ENCODE assay signal across 15 cellular contexts in the genomic region with DNA sequence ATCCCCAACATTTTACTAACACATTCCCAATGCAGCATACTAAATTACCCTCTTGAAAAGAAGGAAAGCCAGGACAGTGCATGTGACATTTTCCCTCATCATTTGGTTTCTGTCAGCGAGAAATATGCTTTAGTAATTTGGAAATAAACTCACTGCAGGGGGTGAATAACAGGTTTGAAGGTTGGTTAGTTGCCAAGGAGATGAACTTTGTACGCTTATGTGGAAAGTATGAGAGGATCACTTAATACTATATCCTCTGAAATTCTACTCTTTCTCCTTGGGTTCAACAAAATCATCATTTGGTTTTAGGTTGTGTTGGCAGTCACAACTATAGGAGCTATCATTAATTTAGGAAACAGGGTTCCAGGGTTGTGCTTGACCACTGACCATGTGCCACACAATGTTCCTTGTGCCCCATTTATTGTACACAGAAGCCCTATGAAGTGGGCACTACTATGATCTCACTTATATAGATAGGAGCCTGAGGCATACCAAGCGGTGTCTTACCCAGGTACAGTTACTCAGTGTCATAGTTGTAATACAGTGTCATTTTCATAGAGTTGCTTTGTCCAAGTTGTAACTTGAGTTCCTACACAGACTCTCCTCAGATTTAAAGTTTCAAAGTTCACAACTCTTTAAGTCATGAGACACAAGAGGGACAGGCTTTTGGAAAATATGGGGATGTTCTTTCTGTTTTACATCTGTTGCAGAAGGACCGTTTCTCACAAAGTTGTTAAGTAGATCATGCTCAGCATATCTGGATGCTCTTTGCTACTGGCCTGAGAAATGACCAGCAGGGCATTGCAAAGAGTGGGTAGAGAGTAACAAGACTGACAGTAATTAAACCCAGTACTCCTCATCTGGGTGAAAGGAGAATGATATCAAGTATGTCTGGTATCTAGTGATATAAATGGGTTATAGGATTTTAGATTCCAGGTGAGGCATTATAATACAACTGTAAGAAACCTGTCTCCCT.
DNase-seq lines count a peak whose midpoint lies in the region; ATAC-seq, FAIRE-seq and TF ChIP-seq lines count a peak whose summit lies in the region.
"Had no signal": no experiment of that assay in that cellular context is flagged by ENCODE, and none has a peak within 500 bp of the region (broad histone marks: within the 10 kb centered on the region; RNA-seq: fewer than 3 reads in every experiment).

No MANE protein-coding gene starts in this region.

- ATAC-seq in body of pancreas, result peak; percentile 35
- no peak for ATAC-seq in naive thymus-derived CD8-positive, alpha-beta T cell
- ATAC-seq in HG03097 (IDR thresholded peaks at IDR 0.05; ENCODE audit: low FRiP score, unreplicated experiment), result no peak
- ATAC-seq in HG02623 (IDR thresholded peaks at IDR 0.05; ENCODE audit: unreplicated experiment), result no peak
- ATAC-seq: Panc1 had no signal

- intact Hi-C loops in body of pancreas (cut with DNase I), result no loop called here
- intact Hi-C loops in posterior cingulate gyrus (cut with DNase I), result no loop called here

- H3K4me3 ChIP-seq in ACC112 (ENCODE audit: low read depth, low read length) (no peak overlapping the region), body of pancreas (no peak overlapping the region)

- DNase-seq in H54 (ENCODE audit: insufficient read length, low spot score), result no peak
- no peak for DNase-seq in body of pancreas
- DNase-seq in naive thymus-derived CD8-positive, alpha-beta T cell, result no peak
- no peak for DNase-seq in posterior cingulate gyrus
- DNase-seq in NCI-H82 treated with DMSO at 0.1 percent for 48 hours (lab: John Stamatoyannopoulos, UW; ENCODE audit: unreplicated experiment), result no peak
- DNase-seq: activated CD4-positive, alpha-beta T cell treated with anti-CD3 and anti-CD28 coated beads, Interleukin-2, amount 10 ng/mL, durations not matched to agents 7 days and 5 days; GF-D8; head of caudate nucleus; stimulated activated CD4-positive, alpha-beta T cell treated with anti-CD3 and anti-CD28 coated beads, Interleukin-1b, Interleukin-23, amount 100 ng/mL, for 48 hours; T-helper 2 cell had no signal

- no peak overlapping the region for H3K4me3 Mint-ChIP-seq in naive thymus-derived CD8-positive, alpha-beta T cell
- H3K4me3 Mint-ChIP-seq: activated CD4-positive, alpha-beta T cell treated with anti-CD3 and anti-CD28 coated beads, Interleukin-2, amount 10 ng/mL, durations not matched to agents 7 days and 5 days had no signal

- H3K27me3 ChIP-seq in ACC112 (ENCODE audit: insufficient read depth, low read length), result no peaks in the 10 kb centered on the region
- H3K27me3 ChIP-seq in body of pancreas, result no peaks in the 10 kb centered on the region

- H3K36me3 Mint-ChIP-seq in naive thymus-derived CD8-positive, alpha-beta T cell, result peaks cover 7 to 34% (median 10%) of the 10 kb centered on the region in 3 donors

- TF ChIP-seq POLR2A in H54 (IDR thresholded peaks at IDR 0.05; ENCODE audit: low read depth, low read length) (no peak), body of pancreas (IDR thresholded peaks at IDR 0.05) (no peak)

- H3K27ac Mint-ChIP-seq in naive thymus-derived CD8-positive, alpha-beta T cell, result peak overlapping the region in 9 of 10 donors; percentile 28 to 82 (median 47)
- H3K27ac Mint-ChIP-seq: activated CD4-positive, alpha-beta T cell treated with anti-CD3 and anti-CD28 coated beads, Interleukin-2, amount 10 ng/mL, durations not matched to agents 7 days and 5 days had no signal

- no peaks in the 10 kb centered on the region for H3K9me3 Mint-ChIP-seq in naive thymus-derived CD8-positive, alpha-beta T cell
- H3K9me3 Mint-ChIP-seq: activated CD4-positive, alpha-beta T cell treated with anti-CD3 and anti-CD28 coated beads, Interleukin-2, amount 10 ng/mL, durations not matched to agents 7 days and 5 days had no signal

- H3K79me2 ChIP-seq in ACC112 (ENCODE audit: control insufficient read depth, insufficient read depth, low read length, unreplicated experiment), result peaks cover 95% of the 10 kb centered on the region

- POLR2A ChIA-PET in naive thymus-derived CD8-positive, alpha-beta T cell (lab: Charles Lee), result no interaction called here

- no peak overlapping the region for H2AFZ ChIP-seq in ACC112 (ENCODE audit: low read length, unreplicated experiment)
- H2AFZ ChIP-seq: parathyroid adenoma had no signal

- H3K4me1 Mint-ChIP-seq in naive thymus-derived CD8-positive, alpha-beta T cell, result peaks cover 43 to 89% (median 76%) of the 10 kb centered on the region in 4 donors

- TF ChIP-seq CTCF in body of pancreas (IDR thresholded peaks at IDR 0.05), result no peak

- H3K4me1 ChIP-seq in ACC112 (ENCODE audit: control insufficient read depth, insufficient read depth, low read length, unreplicated experiment) (peaks cover 64% of the 10 kb centered on the region), body of pancreas (peaks cover 8% of the 10 kb centered on the region)
- H3K4me1 ChIP-seq: parathyroid adenoma had no signal

- H3K9me3 ChIP-seq in body of pancreas, result no peaks in the 10 kb centered on the region

- H3K36me3 ChIP-seq in ACC112 (ENCODE audit: insufficient read depth, low read length) (peaks cover 10% of the 10 kb centered on the region), body of pancreas (replicated peaks in 1 of 2; ENCODE audit: insufficient read depth in 1 of 2, low read depth in 2 of 2) (no peaks in the 10 kb centered on the region)

- FAIRE-seq in H54 (lab: Jason Lieb, UNC), result peak; percentile 15

- 65 to 68% methylated on average over 4 of the region's 4 CpGs for WGBS in body of pancreas, 2 donors

- H3K27me3 Mint-ChIP-seq in naive thymus-derived CD8-positive, alpha-beta T cell, result no peaks in the 10 kb centered on the region
- H3K27me3 Mint-ChIP-seq: activated CD4-positive, alpha-beta T cell treated with anti-CD3 and anti-CD28 coated beads, Interleukin-2, amount 10 ng/mL, durations not matched to agents 7 days and 5 days had no signal

- peak overlapping the region; percentile 80 for H3K27ac ChIP-seq in ACC112 (ENCODE audit: low read depth, low read length)
- H3K27ac ChIP-seq in body of pancreas, result no peak overlapping the region
- H3K27ac ChIP-seq: parathyroid adenoma had no signal
